Comparison of ENCODE assay signal across 16 cellular contexts in the genomic region with DNA sequence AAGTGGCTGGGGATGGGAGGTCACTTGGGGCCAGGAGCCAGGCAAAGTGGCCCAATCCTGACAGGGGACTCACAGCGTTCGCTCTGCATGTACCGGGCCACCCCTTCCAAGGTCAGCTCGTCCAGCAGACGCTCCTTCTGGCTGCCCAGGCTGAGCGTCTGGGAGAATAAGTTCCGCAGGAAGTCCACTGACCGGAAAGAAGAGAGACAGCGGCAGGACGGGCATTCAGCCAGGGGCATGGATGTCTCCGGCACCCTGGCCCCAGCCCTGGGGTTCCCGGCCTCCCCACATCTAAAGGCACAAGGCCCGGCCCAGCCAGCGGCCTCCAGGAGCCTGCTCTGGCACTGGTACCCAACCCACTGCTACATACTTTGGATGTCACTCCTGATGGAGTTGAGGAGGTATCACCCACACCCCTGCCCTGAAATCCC. TPM values are rescaled to one million over a fixed set of nuclear protein-coding genes. Genes with fewer than 3 reads are reported as not detected.
"Had no signal": no experiment of that assay in that cellular context is flagged by ENCODE, and none has a peak within 500 bp of the region (broad histone marks: within the 10 kb centered on the region; RNA-seq: fewer than 3 reads in every experiment).

No MANE protein-coding gene starts in this region.

- H3K4me3 Mint-ChIP-seq: activated CD8-positive, alpha-beta T cell treated with anti-CD3 and anti-CD28 coated beads for 36 hours; activated naive CD8-positive, alpha-beta T cell treated with anti-CD3 and anti-CD28 coated beads, Interleukin-2, amount 50 U/mL, for 24 hours; activated T-helper 1 cell treated with anti-CD3 and anti-CD28 coated beads, Interleukin-12 subunit alpha, Interleukin-12 subunit beta, Interleukin-2, Interleukin-4 antibody, amounts not matched to agents 30 ng/mL and 10 ng/mL and 1 ng/mL, durations not matched to agents 14 hours and 24 hours and 36 hours; naive thymus-derived CD4-positive, alpha-beta T cell had no signal

- H3K27me3 Mint-ChIP-seq: activated CD8-positive, alpha-beta T cell treated with anti-CD3 and anti-CD28 coated beads for 36 hours; activated naive CD8-positive, alpha-beta T cell treated with anti-CD3 and anti-CD28 coated beads, Interleukin-2, amount 50 U/mL, for 24 hours; naive thymus-derived CD4-positive, alpha-beta T cell had no signal

- ATAC-seq: activated CD8-positive, alpha-beta T cell treated with anti-CD3 and anti-CD28 coated beads for 36 hours; activated naive CD8-positive, alpha-beta T cell treated with anti-CD3 and anti-CD28 coated beads, Interleukin-2, amount 50 U/mL, for 24 hours; naive thymus-derived CD4-positive, alpha-beta T cell; right cardiac atrium had no signal

- H3K27ac Mint-ChIP-seq: activated CD8-positive, alpha-beta T cell treated with anti-CD3 and anti-CD28 coated beads for 36 hours; activated naive CD8-positive, alpha-beta T cell treated with anti-CD3 and anti-CD28 coated beads, Interleukin-2, amount 50 U/mL, for 24 hours; activated T-helper 1 cell treated with anti-CD3 and anti-CD28 coated beads, Interleukin-12 subunit alpha, Interleukin-12 subunit beta, Interleukin-2, Interleukin-4 antibody, amounts not matched to agents 30 ng/mL and 10 ng/mL and 1 ng/mL, durations not matched to agents 14 hours and 24 hours and 36 hours; naive thymus-derived CD4-positive, alpha-beta T cell had no signal

- H3K4me3 ChIP-seq: coronary artery, suprapubic skin had no signal

- H3K9me3 ChIP-seq: neutrophil, suprapubic skin had no signal

- H3K9me3 Mint-ChIP-seq: activated CD8-positive, alpha-beta T cell treated with anti-CD3 and anti-CD28 coated beads for 36 hours; activated naive CD8-positive, alpha-beta T cell treated with anti-CD3 and anti-CD28 coated beads, Interleukin-2, amount 50 U/mL, for 24 hours; activated T-helper 1 cell treated with anti-CD3 and anti-CD28 coated beads, Interleukin-12 subunit alpha, Interleukin-12 subunit beta, Interleukin-2, Interleukin-4 antibody, amounts not matched to agents 30 ng/mL and 10 ng/mL and 1 ng/mL, durations not matched to agents 14 hours and 24 hours and 36 hours; naive thymus-derived CD4-positive, alpha-beta T cell had no signal

- H3K27me3 ChIP-seq: neutrophil, suprapubic skin had no signal

- H3K27ac ChIP-seq: coronary artery, neutrophil, suprapubic skin had no signal

- DNase-seq: activated CD8-positive, alpha-beta memory T cell treated with anti-CD3 and anti-CD28 coated beads, Interleukin-2, amount 50 U/mL, for 4 hours; activated CD8-positive, alpha-beta T cell treated with anti-CD3 and anti-CD28 coated beads for 36 hours; activated naive CD4-positive, alpha-beta T cell treated with Interleukin-2 at 50 U/mL for 16 hours; activated naive CD8-positive, alpha-beta T cell treated with anti-CD3 and anti-CD28 coated beads, Interleukin-2, amount 50 U/mL, for 24 hours; central memory CD4-positive, alpha-beta T cell; effector CD8-positive, alpha-beta T cell; naive thymus-derived CD4-positive, alpha-beta T cell; stimulated activated CD4-positive, alpha-beta T cell treated with anti-CD3 and anti-CD28 coated beads, Interleukin-12 subunit alpha, Interleukin-12 subunit beta, amount 100 ng/mL, for 4 hours; stimulated activated naive CD4-positive, alpha-beta T cell treated with Interleukin-2 at 50 U/mL for 16 hours; T1000 had no signal

RNA-seq across cellular contexts. Expression of a gene that starts 18.6 kb away (rescaled TPM):
- total RNA-seq: lung microvascular endothelial cell had no signal
